8 cellular contexts compared by ENCODE assay signal in genomic region chr14:105528197-105528858, GRCh38.
DNase-seq lines count a peak whose midpoint lies in the region; ATAC-seq lines count a peak whose summit lies in the region.

No MANE protein-coding gene starts in this region.

- peak; percentile 62 to 67 for ATAC-seq in activated CD4-positive, CD25-positive, alpha-beta regulatory T cell treated with anti-CD3 and anti-CD28 coated beads, Interleukin-2, amount 50 U/mL, for 24 hours
- ATAC-seq in central memory CD8-positive, alpha-beta T cell (replicated peaks; ENCODE audit: extremely low read depth, poor library complexity, severe bottlenecking), result peak; percentile 69
- ATAC-seq in HG03378 (IDR thresholded peaks at IDR 0.05; ENCODE audit: unreplicated experiment), result no peak

- H3K27ac Mint-ChIP-seq in central memory CD8-positive, alpha-beta T cell (ENCODE audit: low read depth), result no peak overlapping the region

- peak overlapping the region; percentile 67 for H3K4me3 Mint-ChIP-seq in central memory CD8-positive, alpha-beta T cell

- peaks cover 47% of the 10 kb centered on the region for H3K27me3 Mint-ChIP-seq in central memory CD8-positive, alpha-beta T cell

- H3K36me3 Mint-ChIP-seq in central memory CD8-positive, alpha-beta T cell (ENCODE audit: insufficient read depth), result peaks cover 5% of the 10 kb centered on the region

- peaks cover 10% of the 10 kb centered on the region for H3K4me1 Mint-ChIP-seq in central memory CD8-positive, alpha-beta T cell

- no peaks in the 10 kb centered on the region for H3K9me3 Mint-ChIP-seq in central memory CD8-positive, alpha-beta T cell

- DNase-seq in SIG-M5 treated with dmso at 0.1 percent for 504 hours (lab: John Stamatoyannopoulos, UW; ENCODE audit: unreplicated experiment) (peak; percentile 56), SIG-M5 (lab: John Stamatoyannopoulos, UW) (no peak), NCI-H2107 treated with DMSO at 0.1 percent for 48 hours (lab: John Stamatoyannopoulos, UW; ENCODE audit: unreplicated experiment) (peak; percentile 28), kidney glomerular epithelial cell (lab: John Stamatoyannopoulos, UW) (peak; percentile 49)
- DNase-seq in central memory CD8-positive, alpha-beta T cell (ENCODE audit: low spot score in 2 of 2), result peak; percentile 64 to 73
- DNase-seq in stimulated activated CD4-positive, alpha-beta T cell treated with anti-CD3 and anti-CD28 coated beads, Interleukin-12 subunit alpha, Interleukin-12 subunit beta, amount 100 ng/mL, for 48 hours (ENCODE audit: low read depth in 2 of 3, low spot score in 1 of 3), result peak; percentile 57 to 79 (median 68)
